In genomic region chr1:220485791-220486190, GRCh38 we compare ENCODE assay signal across 30 cellular contexts. TPM values are rescaled to one million over a fixed set of nuclear protein-coding genes. Genes with fewer than 3 reads are reported as not detected.
"Had no signal": no experiment of that assay in that cellular context is flagged by ENCODE, and none has a peak within 500 bp of the region (broad histone marks: within the 10 kb centered on the region; RNA-seq: fewer than 3 reads in every experiment).

No MANE protein-coding gene starts in this region.

- ATAC-seq: activated CD8-positive, alpha-beta T cell treated with anti-CD3 and anti-CD28 coated beads for 36 hours; activated naive CD8-positive, alpha-beta T cell treated with anti-CD3 and anti-CD28 coated beads, Interleukin-2, amount 50 U/mL, for 24 hours; activated T-cell treated with anti-CD3 and anti-CD28 coated beads, Interleukin-2, amount 50 U/mL, for 4 hours; activated T-cell treated with anti-CD3 and anti-CD28 coated beads, Interleukin-2, amount 50 U/mL, for 72 hours; activated T-helper 17 cell treated with anti-CD3 and anti-CD28 coated beads, Interleukin-2, amount 50 U/mL, for 72 hours had no signal

- H3K27me3 ChIP-seq: ascending aorta, cardiac muscle cell had no signal

- H3K27ac ChIP-seq: cardiac muscle cell, VCaP had no signal

- H3K9me3 ChIP-seq: ascending aorta had no signal

- H3K4me3 ChIP-seq: ascending aorta, cardiac muscle cell had no signal

- DNase-seq: activated B cell treated with CpG ODN at 0.5 μM for 24 hours; activated CD4-positive, alpha-beta memory T cell treated with anti-CD3 and anti-CD28 coated beads for 36 hours; activated CD4-positive, alpha-beta T cell treated with anti-CD3 and anti-CD28 coated beads for 4 hours; activated CD4-positive, alpha-beta T cell treated with anti-CD3 and anti-CD28 coated beads, Interleukin-2, amount 10 ng/mL, durations not matched to agents 24 days and 14 days; activated CD4-positive, alpha-beta T cell treated with anti-CD3 and anti-CD28 coated beads, Interleukin-2, amount 50 U/mL, for 1 hour; activated CD4-positive, alpha-beta T cell treated with anti-CD3 and anti-CD28 coated beads, Interleukin-2, amount 50 U/mL, for 4 hours; activated CD4-positive, CD25-positive, alpha-beta regulatory T cell treated with anti-CD3 and anti-CD28 coated beads, Interleukin-2, amount 50 U/mL, for 72 hours; activated CD8-positive, alpha-beta memory T cell treated with anti-CD3 and anti-CD28 coated beads, Interleukin-2, amount 50 U/mL, for 4 hours; activated CD8-positive, alpha-beta T cell treated with anti-CD3 and anti-CD28 coated beads for 36 hours; activated effector memory CD4-positive, alpha-beta T cell treated with anti-CD3 and anti-CD28 coated beads, Interleukin-2, amount 50 U/mL, for 16 hours; activated naive CD4-positive, alpha-beta T cell treated with anti-CD3 and anti-CD28 coated beads, Interleukin-2, amount 10 ng/mL, durations not matched to agents 7 days and 5 days; activated naive CD4-positive, alpha-beta T cell treated with Interleukin-2 at 50 U/mL for 16 hours; activated naive CD8-positive, alpha-beta T cell treated with anti-CD3 and anti-CD28 coated beads, Interleukin-2, amount 10 ng/mL, durations not matched to agents 7 days and 5 days; activated naive CD8-positive, alpha-beta T cell treated with anti-CD3 and anti-CD28 coated beads, Interleukin-2, amount 50 U/mL, for 24 hours; activated T-cell treated with anti-CD3 and anti-CD28 coated beads for 4 hours; activated T-cell treated with anti-CD3 and anti-CD28 coated beads, Interleukin-2, amount 50 U/mL, for 1 hour; activated T-cell treated with anti-CD3 and anti-CD28 coated beads, Interleukin-2, amount 50 U/mL, for 4 hours; activated T-cell treated with anti-CD3 and anti-CD28 coated beads, Interleukin-2, amount 50 U/mL, for 72 hours; amygdala; anterior cingulate cortex; caudate nucleus; T-helper 1 cell; T-helper 2 cell; T-helper 9 cell had no signal

- H3K36me3 ChIP-seq: ascending aorta, cardiac muscle cell had no signal

RNA-seq across cellular contexts. Expression of gene MARK1, which starts 42.1 kb away (rescaled TPM):
- total RNA-seq: activated CD4-positive, alpha-beta memory T cell treated with anti-CD3 and anti-CD28 coated beads for 36 hours; activated CD4-positive, alpha-beta T cell treated with anti-CD3 and anti-CD28 coated beads, Interleukin-2, amount 10 ng/mL, durations not matched to agents 24 days and 14 days; activated CD8-positive, alpha-beta memory T cell treated with anti-CD3 and anti-CD28 coated beads for 36 hours; activated CD8-positive, alpha-beta T cell treated with anti-CD3 and anti-CD28 coated beads for 36 hours; activated naive CD8-positive, alpha-beta T cell treated with anti-CD3 and anti-CD28 coated beads, Interleukin-2, amount 10 ng/mL, durations not matched to agents 7 days and 5 days; activated T-helper 1 cell treated with anti-CD3 and anti-CD28 coated beads, Interleukin-12 subunit alpha, Interleukin-12 subunit beta, Interleukin-2, Interleukin-4 antibody, amounts not matched to agents 30 ng/mL and 10 ng/mL and 1 ng/mL, durations not matched to agents 14 hours and 24 hours and 36 hours had no signal
